ENCODE assay signal across 26 cellular contexts in the genomic region with DNA sequence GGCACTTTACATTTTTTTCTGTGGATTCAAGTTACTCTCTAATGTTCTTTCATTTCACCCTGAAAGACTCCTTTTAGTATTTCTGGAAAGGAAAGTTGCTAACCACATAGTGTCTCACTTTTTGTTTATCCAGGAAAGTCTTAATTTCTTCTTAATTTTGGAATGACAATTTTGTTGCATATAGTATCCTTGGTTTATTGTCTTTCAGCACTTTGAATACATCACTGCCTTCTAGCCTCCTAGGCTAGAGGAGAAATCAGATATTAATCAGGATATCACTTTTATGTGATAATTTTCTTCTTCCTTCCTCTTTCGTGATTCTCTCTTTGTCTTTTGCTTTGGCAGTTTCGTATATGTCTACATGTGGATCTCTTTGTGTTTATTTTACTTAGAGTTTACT. TPM values are rescaled to one million over a fixed set of nuclear protein-coding genes. Genes with fewer than 3 reads are reported as not detected.
"Had no signal": no experiment of that assay in that cellular context is flagged by ENCODE, and none has a peak within 500 bp of the region (broad histone marks: within the 10 kb centered on the region; RNA-seq: fewer than 3 reads in every experiment).

No MANE protein-coding gene starts in this region.

- H3K4me3 Mint-ChIP-seq: immature natural killer cell; mesothelial cell of epicardium; naive B cell; natural killer cell; stimulated activated memory B cell treated with anti-CD40 and anti-IgM and Interleukin-4, amounts not matched to agents 10 μg/mL and 1 μg/mL and 100 μg/mL, for 72 hours; stimulated activated naive CD8-positive, alpha-beta T cell treated with anti-CD3 and anti-CD28 coated beads, Interleukin-15, amount 100 ng/mL, for 72 hours; type B pancreatic cell had no signal

- H3K27ac Mint-ChIP-seq: immature natural killer cell; mesothelial cell of epicardium; naive B cell; natural killer cell; progenitor cell of endocrine pancreas; stimulated activated memory B cell treated with anti-CD40 and anti-IgM and Interleukin-4, amounts not matched to agents 10 μg/mL and 1 μg/mL and 100 μg/mL, for 72 hours; stimulated activated naive CD8-positive, alpha-beta T cell treated with anti-CD3 and anti-CD28 coated beads, Interleukin-15, amount 100 ng/mL, for 72 hours; type B pancreatic cell had no signal

- H3K4me3 ChIP-seq: left ventricle myocardium inferior, lung, ovary, right atrium auricular region, right lobe of liver, smooth muscle cell, tibial nerve, uterus had no signal

- H3K27me3 Mint-ChIP-seq: progenitor cell of endocrine pancreas, type B pancreatic cell had no signal

- H3K9me3 ChIP-seq: ovary, right lobe of liver, uterus had no signal

- H3K27me3 ChIP-seq: ovary, right atrium auricular region, right lobe of liver, tibial nerve, uterus had no signal

- ATAC-seq: left colon; natural killer cell; right lobe of liver; stimulated activated memory B cell treated with anti-CD40 and anti-IgM and Interleukin-4, amounts not matched to agents 10 μg/mL and 1 μg/mL and 100 μg/mL, for 72 hours; stimulated activated naive CD8-positive, alpha-beta T cell treated with anti-CD3 and anti-CD28 coated beads, Interleukin-15, amount 100 ng/mL, for 72 hours had no signal

- H3K4me1 ChIP-seq: left ventricle myocardium inferior, right atrium auricular region, right lobe of liver, uterus had no signal

- H3K36me3 ChIP-seq: left ventricle myocardium inferior, ovary, right atrium auricular region, right lobe of liver, tibial nerve, uterus had no signal

- H3K4me1 Mint-ChIP-seq: immature natural killer cell; mesothelial cell of epicardium; naive B cell; natural killer cell; stimulated activated memory B cell treated with anti-CD40 and anti-IgM and Interleukin-4, amounts not matched to agents 10 μg/mL and 1 μg/mL and 100 μg/mL, for 72 hours; stimulated activated naive CD8-positive, alpha-beta T cell treated with anti-CD3 and anti-CD28 coated beads, Interleukin-15, amount 100 ng/mL, for 72 hours had no signal

- DNase-seq: hypothalamus; immature natural killer cell; kidney; left colon; left ventricle myocardium inferior; mesendoderm; naive B cell; natural killer cell; ovary; right lobe of liver; stimulated activated CD4-positive, alpha-beta T cell treated with anti-CD3 and anti-CD28 coated beads, Interleukin-1b, Interleukin-23, amount 100 ng/mL, for 48 hours; stimulated activated CD4-positive, alpha-beta T cell treated with anti-CD3 and anti-CD28 coated beads, Interleukin-2, amount 100 ng/mL, for 48 hours; stimulated activated CD4-positive, alpha-beta T cell treated with anti-CD3 and anti-CD28 coated beads, Interleukin-4, amount 100 ng/mL, for 4 hours; stimulated activated CD8-positive, alpha-beta memory T cell treated with anti-CD3 and anti-CD28 coated beads, Interleukin-4, amount 100 ng/mL, for 48 hours; stimulated activated naive CD4-positive, alpha-beta T cell treated with Interleukin-2 at 50 U/mL for 16 hours; stimulated activated naive CD8-positive, alpha-beta T cell treated with anti-CD3 and anti-CD28 coated beads, Interleukin-15, amount 100 ng/mL, for 72 hours; substantia nigra; uterus had no signal

- H3K36me3 Mint-ChIP-seq: immature natural killer cell; naive B cell; natural killer cell; stimulated activated memory B cell treated with anti-CD40 and anti-IgM and Interleukin-4, amounts not matched to agents 10 μg/mL and 1 μg/mL and 100 μg/mL, for 72 hours had no signal

- H3K27ac ChIP-seq: left ventricle myocardium inferior, ovary, right atrium auricular region, right lobe of liver, tibial nerve, uterus had no signal

RNA-seq across cellular contexts. Expression of gene ADGRV1, which starts 11.4 kb away (rescaled TPM):
- total RNA-seq: left ventricle myocardium inferior had no signal
